In genomic region chr20:35434085-35435005, GRCh38 we compare ENCODE assay signal across 20 cellular contexts. TPM values are rescaled to one million over a fixed set of nuclear protein-coding genes. Genes with fewer than 3 reads are reported as not detected.
DNase-seq lines count a peak whose midpoint lies in the region; ATAC-seq and TF ChIP-seq lines count a peak whose summit lies in the region.
"Had no signal": no experiment of that assay in that cellular context is flagged by ENCODE, and none has a peak within 500 bp of the region (broad histone marks: within the 10 kb centered on the region; RNA-seq: fewer than 3 reads in every experiment).

No MANE protein-coding gene starts in this region.

- DNase-seq in Right ventricle myocardium superior (peak; percentile 73), cardiac septum (ENCODE audit: low spot score) (no peak), fibroblast of the aortic adventitia (ENCODE audit: low read depth) (peak; percentile 42), mucosa of gallbladder (ENCODE audit: low spot score) (peak; percentile 14), upper lobe of right lung (peak; percentile 70), HCEC 1CT (no peak), GM13976 (ENCODE audit: low spot score) (no peak)
- no peak for DNase-seq in activated T-cell treated with anti-CD3 and anti-CD28 coated beads, Interleukin-2, amount 50 U/mL, for 4 hours
- DNase-seq: activated CD4-positive, alpha-beta T cell treated with anti-CD3 and anti-CD28 coated beads for 1 hour; activated CD8-positive, alpha-beta memory T cell treated with anti-CD3 and anti-CD28 coated beads for 24 hours; colonic mucosa; gastrocnemius medialis; KG1; NCI-H1694; NCI-H69; SHP77 treated with DMSO at 0.1 percent for 48 hours; substantia nigra had no signal

- peak; percentile 63 for ATAC-seq in Right ventricle myocardium superior (ENCODE audit: poor library complexity)
- peak; percentile 10 for ATAC-seq in upper lobe of right lung
- ATAC-seq in activated T-cell treated with anti-CD3 and anti-CD28 coated beads, Interleukin-2, amount 50 U/mL, for 4 hours = no peak
- ATAC-seq: gastrocnemius medialis had no signal

- no peaks in the 10 kb centered on the region for H3K27me3 Mint-ChIP-seq in activated T-cell treated with anti-CD3 and anti-CD28 coated beads, Interleukin-2, amount 50 U/mL, for 4 hours (ENCODE audit: low read depth)
- H3K27me3 Mint-ChIP-seq: activated naive CD8-positive, alpha-beta T cell had no signal

- no peaks in the 10 kb centered on the region for H3K9me3 Mint-ChIP-seq in activated T-cell treated with anti-CD3 and anti-CD28 coated beads, Interleukin-2, amount 50 U/mL, for 4 hours
- H3K9me3 Mint-ChIP-seq: mesothelial cell of epicardium had no signal

- in situ Hi-C loops in GM13976 (cut with MboI; ENCODE audit: low sequenced_read_pairs, unreplicated experiment) = no loop called here

- no peak overlapping the region for H3K4me3 Mint-ChIP-seq in activated T-cell treated with anti-CD3 and anti-CD28 coated beads, Interleukin-2, amount 50 U/mL, for 4 hours
- H3K4me3 Mint-ChIP-seq: activated naive CD8-positive, alpha-beta T cell; mesothelial cell of epicardium had no signal

- H3K4me1 Mint-ChIP-seq in activated T-cell treated with anti-CD3 and anti-CD28 coated beads, Interleukin-2, amount 50 U/mL, for 4 hours (ENCODE audit: low read depth) = peaks cover 9% of the 10 kb centered on the region

- H3K27me3 ChIP-seq in upper lobe of right lung = no peaks in the 10 kb centered on the region
- H3K27me3 ChIP-seq: colonic mucosa, gastrocnemius medialis had no signal

- no peaks in the 10 kb centered on the region for H3K36me3 ChIP-seq in upper lobe of right lung
- H3K36me3 ChIP-seq: colonic mucosa, gastrocnemius medialis had no signal

- peaks cover 9% of the 10 kb centered on the region for H3K4me1 ChIP-seq in upper lobe of right lung
- H3K4me1 ChIP-seq: colonic mucosa had no signal

- TF ChIP-seq CTCF in fibroblast of the aortic adventitia (IDR thresholded peaks at IDR 0.05; ENCODE audit: insufficient read depth, low read length) (no peak), upper lobe of right lung (IDR thresholded peaks at IDR 0.05) (no peak), GM13976 (IDR thresholded peaks at IDR 0.05; ENCODE audit: borderline replicate concordance, control extremely low read depth, extremely low read depth, insufficient read depth, missing control alignments) (no peak)

- H3K4me3 ChIP-seq in fibroblast of the aortic adventitia (ENCODE audit: low read depth, low read length) (no peak overlapping the region), upper lobe of right lung (no peak overlapping the region)
- H3K4me3 ChIP-seq: colonic mucosa, gastrocnemius medialis had no signal

- no peaks in the 10 kb centered on the region for H3K9me3 ChIP-seq in upper lobe of right lung
- H3K9me3 ChIP-seq: colonic mucosa, gastrocnemius medialis had no signal

- no peaks in the 10 kb centered on the region for H3K36me3 Mint-ChIP-seq in activated T-cell treated with anti-CD3 and anti-CD28 coated beads, Interleukin-2, amount 50 U/mL, for 4 hours (ENCODE audit: insufficient read depth)
- H3K36me3 Mint-ChIP-seq: activated naive CD8-positive, alpha-beta T cell; mesothelial cell of epicardium had no signal

- no peak overlapping the region for H3K27ac ChIP-seq in upper lobe of right lung
- H3K27ac ChIP-seq: C4-2B, colonic mucosa, gastrocnemius medialis had no signal

- intact Hi-C loops in Right ventricle myocardium superior (cut with DNase I) (no loop called here), cardiac septum (cut with DNase I) (no loop called here), upper lobe of right lung (cut with DNase I) (no loop called here)

RNA-seq across cellular contexts. Expression of gene GDF5, which starts 3.7 kb away (rescaled TPM):
- total RNA-seq in Right ventricle myocardium superior (0.08 TPM), cardiac septum (not detected), fibroblast of the aortic adventitia (ENCODE audit: low replicate concordance) (4.8 and 27.6 TPM in 2 replicates), mucosa of gallbladder (0.09 TPM), upper lobe of right lung (4.1 TPM)
- not detected for total RNA-seq in activated T-cell treated with anti-CD3 and anti-CD28 coated beads, Interleukin-2, amount 50 U/mL, for 4 hours
- total RNA-seq: gastrocnemius medialis had no signal

RNA-seq across cellular contexts. Expression of gene CEP250, which starts 21.1 kb away (rescaled TPM):
- total RNA-seq in Right ventricle myocardium superior = 12.3 TPM
- total RNA-seq in cardiac septum = 14.9 TPM
- 22.0 and 66.7 TPM in 2 replicates for total RNA-seq in fibroblast of the aortic adventitia (ENCODE audit: low replicate concordance)
- 33.5 TPM for total RNA-seq in mucosa of gallbladder
- 21.7 TPM for total RNA-seq in upper lobe of right lung
- 10 to 100 TPM; 27.7 to 31.9 (median 30.9) TPM for total RNA-seq in activated T-cell treated with anti-CD3 and anti-CD28 coated beads, Interleukin-2, amount 50 U/mL, for 4 hours

RNA-seq across cellular contexts. Expression of gene UQCC1, which starts 22.6 kb away (rescaled TPM):
- total RNA-seq in Right ventricle myocardium superior = 155 TPM
- total RNA-seq in cardiac septum = 71.0 TPM
- 24.4 and 26.9 TPM in 2 replicates for total RNA-seq in fibroblast of the aortic adventitia (ENCODE audit: low replicate concordance)
- 48.0 TPM for total RNA-seq in mucosa of gallbladder
- total RNA-seq in upper lobe of right lung = 40.7 TPM
- total RNA-seq in activated T-cell treated with anti-CD3 and anti-CD28 coated beads, Interleukin-2, amount 50 U/mL, for 4 hours = 10 to 100 TPM; 58.1 to 61.7 (median 58.5) TPM

Comparison
In these comparisons a context has a peak if more than half of its experiments do, and no peak if none do; other contexts are left out.
1. DNase-seq: peak in Right ventricle myocardium superior (single experiment), fibroblast of the aortic adventitia (single experiment), mucosa of gallbladder (single experiment) and upper lobe of right lung (single experiment); none in cardiac septum (single experiment), activated T-cell treated with anti-CD3 and anti-CD28 coated beads, Interleukin-2, amount 50 U/mL, for 4 hours (single experiment), HCEC 1CT (single experiment) and GM13976 (single experiment).
2. ATAC-seq: peak in Right ventricle myocardium superior (single experiment) and upper lobe of right lung (single experiment); none in activated T-cell treated with anti-CD3 and anti-CD28 coated beads, Interleukin-2, amount 50 U/mL, for 4 hours (0 of 2).